In the genomic region with DNA sequence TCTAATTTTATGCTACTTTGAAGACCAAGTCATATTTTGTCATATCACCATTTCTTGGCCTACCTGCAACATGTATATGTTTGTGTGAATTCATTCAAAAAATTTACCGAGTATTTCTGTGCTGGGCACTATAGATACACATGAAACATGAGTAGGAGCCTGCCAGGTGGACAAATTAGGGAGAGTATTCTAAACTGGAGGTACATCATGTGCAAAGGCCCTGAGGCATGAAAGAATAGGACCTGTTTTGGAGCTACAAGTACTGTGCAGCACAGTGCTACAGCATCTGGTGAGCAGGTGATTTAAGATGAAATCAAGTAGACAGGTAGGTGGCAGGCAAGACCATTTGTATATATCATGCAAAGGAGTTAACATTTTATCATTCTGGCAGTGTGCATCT, we compare ENCODE assay signal across 11 cellular contexts.
"Had no signal": no experiment of that assay in that cellular context is flagged by ENCODE, and none has a peak within 500 bp of the region (broad histone marks: within the 10 kb centered on the region; RNA-seq: fewer than 3 reads in every experiment).

No MANE protein-coding gene starts in this region.

- DNase-seq: GM23248, GOT3, H7, H9, HCEC 1CT, HFFc6 had no signal

- ATAC-seq: GM23338, HCT116 had no signal

- H3K9me3 Mint-ChIP-seq: HFFc6 had no signal

- H3K4me3 ChIP-seq: GM23248, GM23338, HAP-1 had no signal

- H3K27ac ChIP-seq: GM23248 had no signal

- H3K4me3 Mint-ChIP-seq: GM23338, H9, HFFc6 had no signal

- H3K36me3 ChIP-seq: HAP-1 had no signal

- H3K4me2 ChIP-seq: GM23338 had no signal

- H3K4me1 ChIP-seq: HAP-1 had no signal

- FAIRE-seq: H1, H54 had no signal

- H3K9ac ChIP-seq: GM23248 had no signal

- H3K27ac Mint-ChIP-seq: GM23338, H9, HFFc6 had no signal

- H3K4me1 Mint-ChIP-seq: GM23338 had no signal

- H3K9me3 ChIP-seq: HAP-1 had no signal

- H2AFZ ChIP-seq: GM23248, GM23338 had no signal
